8 cellular contexts compared by ENCODE assay signal in genomic region chr19:18224525-18225354, GRCh38. TPM values are rescaled to one million over a fixed set of nuclear protein-coding genes. Genes with fewer than 3 reads are reported as not detected.
DNase-seq lines count a peak whose midpoint lies in the region; ATAC-seq and TF ChIP-seq lines count a peak whose summit lies in the region.

No MANE protein-coding gene starts in this region.

- peak overlapping the region; percentile 76 for H3K4me3 Mint-ChIP-seq in activated CD8-positive, alpha-beta T cell treated with anti-CD3 and anti-CD28 coated beads for 36 hours

- 5% methylated on average over 81 of the region's 81 CpGs for WGBS in ectodermal cell, 2 experiments
- 1 to 2% methylated on average over 40 to 58 of the region's 81 CpGs for WGBS in lower leg skin, 2 donors

- TF ChIP-seq POLR2A in lower leg skin (IDR thresholded peaks at IDR 0.05) = no peak

- H3K27me3 ChIP-seq in BE2C (peaks cover 16% of the 10 kb centered on the region), ectodermal cell (ENCODE audit: control insufficient read depth, insufficient read depth, low read length, poor library complexity, severe bottlenecking) (peaks cover 44% of the 10 kb centered on the region)

- H3K4me1 ChIP-seq in BE2C (peaks cover 3% of the 10 kb centered on the region; the same call in 1 of the 2 replicates), ectodermal cell (ENCODE audit: control insufficient read depth, insufficient read depth, low read length) (peaks cover 4% of the 10 kb centered on the region)

- H3K4me1 Mint-ChIP-seq in activated CD8-positive, alpha-beta T cell treated with anti-CD3 and anti-CD28 coated beads for 36 hours (ENCODE audit: low read depth) = peaks cover 28% of the 10 kb centered on the region

- H3K4me3 ChIP-seq in BE2C (ENCODE audit: low read depth, low read length) (peak overlapping the region; percentile 50), ectodermal cell (ENCODE audit: insufficient read depth, low read depth, low read length) (peak overlapping the region; percentile 72), lower leg skin (ENCODE audit: low read depth, poor library complexity, severe bottlenecking) (no peak overlapping the region)

- H3K36me3 ChIP-seq in BE2C (no peaks in the 10 kb centered on the region), ectodermal cell (ENCODE audit: control insufficient read depth, insufficient read depth, low read length) (no peaks in the 10 kb centered on the region)

- no peaks in the 10 kb centered on the region for H3K9me3 Mint-ChIP-seq in activated CD8-positive, alpha-beta T cell treated with anti-CD3 and anti-CD28 coated beads for 36 hours

- peak; percentile 98 for DNase-seq in BE2C
- DNase-seq in NCI-H748 treated with DMSO at 0.1 percent for 48 hours (lab: John Stamatoyannopoulos, UW) = peak; percentile 68
- peak; percentile 97 for DNase-seq in activated CD8-positive, alpha-beta T cell treated with anti-CD3 and anti-CD28 coated beads for 36 hours
- DNase-seq in lower leg skin (ENCODE audit: low spot score in 2 of 2) = peak; percentile 97 to 99
- peak; percentile 87 for DNase-seq in stimulated activated CD4-positive, alpha-beta T cell treated with anti-CD3 and anti-CD28 coated beads, Interleukin-4, amount 100 ng/mL, for 1 hour

- TF ChIP-seq CTCF in BE2C (IDR thresholded peaks at IDR 0.05; ENCODE audit: low read depth, low read length) (no peak), lower leg skin (IDR thresholded peaks at IDR 0.05) (no peak)
- no peak for TF ChIP-seq CTCF in activated CD8-positive, alpha-beta T cell treated with anti-CD3 and anti-CD28 coated beads for 36 hours (IDR thresholded peaks at IDR 0.05)

- ATAC-seq in GM19395 (IDR thresholded peaks at IDR 0.05; ENCODE audit: unreplicated experiment) = peak; percentile 90
- peak; percentile 86 for ATAC-seq in HG03520 (IDR thresholded peaks at IDR 0.05; ENCODE audit: unreplicated experiment)
- peak; percentile 99 for ATAC-seq in activated CD8-positive, alpha-beta T cell treated with anti-CD3 and anti-CD28 coated beads for 36 hours

- peak overlapping the region; percentile 46 for H3K27ac ChIP-seq in ectodermal cell (ENCODE audit: insufficient read depth, low read depth, low read length, poor library complexity, severe bottlenecking)

- no peaks in the 10 kb centered on the region for H3K36me3 Mint-ChIP-seq in activated CD8-positive, alpha-beta T cell treated with anti-CD3 and anti-CD28 coated beads for 36 hours (ENCODE audit: low read depth)

- H3K9me3 ChIP-seq in BE2C (no peaks in the 10 kb centered on the region), ectodermal cell (ENCODE audit: control insufficient read depth, low read length) (no peaks in the 10 kb centered on the region)

- intact Hi-C loops in activated CD8-positive, alpha-beta T cell treated with anti-CD3 and anti-CD28 coated beads for 36 hours (cut with micrococcal nuclease) = no loop called here
- intact Hi-C loops in lower leg skin (cut with DNase I; ENCODE audit: low total_unique reads) = no loop called here

- peaks cover 59% of the 10 kb centered on the region for H3K27me3 Mint-ChIP-seq in activated CD8-positive, alpha-beta T cell treated with anti-CD3 and anti-CD28 coated beads for 36 hours

- no peak overlapping the region for H3K27ac Mint-ChIP-seq in activated CD8-positive, alpha-beta T cell treated with anti-CD3 and anti-CD28 coated beads for 36 hours

- POLR2A ChIA-PET in activated CD8-positive, alpha-beta T cell treated with anti-CD3 and anti-CD28 coated beads for 36 hours (lab: Charles Lee) = interaction anchor here (0.9 kb wide), 1 partner anchor 116 kb away, joined by 3 read pairs; no protein-coding TSS in a partner anchor

- CTCF ChIA-PET in activated CD8-positive, alpha-beta T cell treated with anti-CD3 and anti-CD28 coated beads for 36 hours (lab: Charles Lee) = interaction anchor here (0.9 to 3.1 kb wide), 9 partner anchors 8 to 112 kb away, joined by 3 to 16 read pairs (median 5); no protein-coding TSS in a partner anchor

RNA-seq across cellular contexts. Expression of gene PDE4C, which starts 1.5 kb away (rescaled TPM):
- polyA plus RNA-seq in BE2C (2012; ENCODE audit: insufficient read depth, insufficient read length, low read depth) = 7.3 TPM
- total RNA-seq in activated CD8-positive, alpha-beta T cell treated with anti-CD3 and anti-CD28 coated beads for 36 hours = under 1 TPM in 1 of 2 experiments, not detected in 1; 0.38 TPM
- polyA plus RNA-seq in ectodermal cell (2013, experiment 1 of 4) = 1.6 TPM
- polyA plus RNA-seq in ectodermal cell (2013, experiment 2 of 4) = 0.34 TPM
- polyA plus RNA-seq in ectodermal cell (2013, experiment 3 of 4) = 0.85 TPM
- polyA plus RNA-seq in ectodermal cell (2013, experiment 4 of 4) = 1.0 TPM
- total RNA-seq in lower leg skin = under 1 TPM in 1 of 4 donors, not detected in 3; 0.29 TPM

RNA-seq across cellular contexts. Expression of gene RAB3A, which starts 20.9 kb away (rescaled TPM):
- 137 TPM for polyA plus RNA-seq in BE2C (2012; ENCODE audit: insufficient read depth, insufficient read length, low read depth)
- 10 to 100 TPM in 1 of 2 experiments, 1 to 10 TPM in 1; 8.9 to 11.3 TPM for total RNA-seq in activated CD8-positive, alpha-beta T cell treated with anti-CD3 and anti-CD28 coated beads for 36 hours
- polyA plus RNA-seq in ectodermal cell (2013, experiment 1 of 4) = 3.2 TPM
- 2.3 TPM for polyA plus RNA-seq in ectodermal cell (2013, experiment 2 of 4)
- 3.0 TPM for polyA plus RNA-seq in ectodermal cell (2013, experiment 3 of 4)
- polyA plus RNA-seq in ectodermal cell (2013, experiment 4 of 4) = 3.3 TPM
- 1 to 10 TPM in 3 of 4 donors, under 1 TPM in 1; 0.91 to 2.7 (median 2.1) TPM for total RNA-seq in lower leg skin

RNA-seq across cellular contexts. Expression of gene MPV17L2, which starts 31.7 kb away (rescaled TPM):
- polyA plus RNA-seq in BE2C (2012; ENCODE audit: insufficient read depth, insufficient read length, low read depth) = 62.0 TPM
- 1 to 10 TPM; 8.5 to 9.6 TPM for total RNA-seq in activated CD8-positive, alpha-beta T cell treated with anti-CD3 and anti-CD28 coated beads for 36 hours
- 19.8 TPM for polyA plus RNA-seq in ectodermal cell (2013, experiment 1 of 4)
- polyA plus RNA-seq in ectodermal cell (2013, experiment 2 of 4) = 19.9 TPM
- polyA plus RNA-seq in ectodermal cell (2013, experiment 3 of 4) = 19.3 TPM
- 18.6 TPM for polyA plus RNA-seq in ectodermal cell (2013, experiment 4 of 4)
- total RNA-seq in lower leg skin = 10 to 100 TPM in 3 of 4 donors, 1 to 10 TPM in 1; 8.5 to 29.3 (median 20.2) TPM

RNA-seq across cellular contexts. Expression of gene IQCN, which starts 49.5 kb away (rescaled TPM):
- 2.2 TPM for polyA plus RNA-seq in BE2C (2012; ENCODE audit: insufficient read depth, insufficient read length, low read depth)
- total RNA-seq in activated CD8-positive, alpha-beta T cell treated with anti-CD3 and anti-CD28 coated beads for 36 hours = under 1 TPM; 0.59 to 0.69 TPM
- 2.6 TPM for polyA plus RNA-seq in ectodermal cell (2013, experiment 1 of 4)
- 3.3 TPM for polyA plus RNA-seq in ectodermal cell (2013, experiment 2 of 4)
- 1.8 TPM for polyA plus RNA-seq in ectodermal cell (2013, experiment 3 of 4)
- 2.1 TPM for polyA plus RNA-seq in ectodermal cell (2013, experiment 4 of 4)
- total RNA-seq in lower leg skin = 1 to 10 TPM in 3 of 4 donors, under 1 TPM in 1; 0.97 to 5.9 (median 3.1) TPM

RNA-seq across cellular contexts. Expression of gene IFI30, which starts 51.1 kb away (rescaled TPM):
- 12.4 TPM for polyA plus RNA-seq in BE2C (2012; ENCODE audit: insufficient read depth, insufficient read length, low read depth)
- total RNA-seq in activated CD8-positive, alpha-beta T cell treated with anti-CD3 and anti-CD28 coated beads for 36 hours = 10 to 100 TPM; 21.9 to 22.9 TPM
- polyA plus RNA-seq in ectodermal cell (2013, experiment 1 of 4) = 2.1 TPM
- 2.3 TPM for polyA plus RNA-seq in ectodermal cell (2013, experiment 2 of 4)
- 1.7 TPM for polyA plus RNA-seq in ectodermal cell (2013, experiment 3 of 4)
- polyA plus RNA-seq in ectodermal cell (2013, experiment 4 of 4) = 1.8 TPM
- 100 to 1,000 TPM in 2 of 4 donors, 10 to 100 TPM in 2; 39.1 to 214 (median 98.3) TPM for total RNA-seq in lower leg skin
